In genomic region chr13:28550721-28551497, GRCh38 we compare ENCODE assay signal across 28 cellular contexts.
"Had no signal": no experiment of that assay in that cellular context is flagged by ENCODE, and none has a peak within 500 bp of the region (broad histone marks: within the 10 kb centered on the region; RNA-seq: fewer than 3 reads in every experiment).

No MANE protein-coding gene starts in this region.

- H3K36me3 Mint-ChIP-seq: activated naive CD4-positive, alpha-beta T cell treated with anti-CD3 and anti-CD28 coated beads, Interleukin-2, amount 50 U/mL, for 24 hours; brain had no signal

- H3K4me3 ChIP-seq: MG63, Peyer's patch, SJSA1 had no signal

- H3K4me3 Mint-ChIP-seq: activated CD8-positive, alpha-beta T cell treated with anti-CD3 and anti-CD28 coated beads, Interleukin-2, amount 10 ng/mL, durations not matched to agents 7 days and 5 days; activated naive CD4-positive, alpha-beta T cell treated with anti-CD3 and anti-CD28 coated beads, Interleukin-2, amount 50 U/mL, for 24 hours; activated T-cell treated with anti-CD3 and anti-CD28 coated beads, Interleukin-2, amount 50 U/mL, for 4 hours; brain; T-helper 1 cell treated with Interleukin-12 subunit alpha and Interleukin-12 subunit beta and Interleukin-4 antibody, amounts not matched to agents 30 μg/mL and 1 μg/mL, for 36 hours had no signal

- H3K9me3 Mint-ChIP-seq: activated naive CD4-positive, alpha-beta T cell treated with anti-CD3 and anti-CD28 coated beads, Interleukin-2, amount 50 U/mL, for 24 hours; activated T-cell treated with anti-CD3 and anti-CD28 coated beads, Interleukin-2, amount 50 U/mL, for 4 hours; T-helper 1 cell treated with Interleukin-12 subunit alpha and Interleukin-12 subunit beta and Interleukin-4 antibody, amounts not matched to agents 30 μg/mL and 1 μg/mL, for 36 hours had no signal

- H3K27ac ChIP-seq: Peyer's patch, SJSA1 had no signal

- FAIRE-seq: astrocyte had no signal

- H3K9me3 ChIP-seq: MG63, Peyer's patch, SJSA1 had no signal

- H3K4me1 Mint-ChIP-seq: activated naive CD4-positive, alpha-beta T cell treated with anti-CD3 and anti-CD28 coated beads, Interleukin-2, amount 50 U/mL, for 24 hours; brain had no signal

- ATAC-seq: activated CD4-positive, CD25-positive, alpha-beta regulatory T cell treated with anti-CD3 and anti-CD28 coated beads, Interleukin-2, amount 50 U/mL, for 24 hours; activated CD8-positive, alpha-beta T cell treated with anti-CD3 and anti-CD28 coated beads, Interleukin-2, amount 10 ng/mL, durations not matched to agents 7 days and 5 days had no signal

- H3K36me3 ChIP-seq: MG63, Peyer's patch, SJSA1 had no signal

- H3K27me3 ChIP-seq: Peyer's patch, SJSA1 had no signal

- H3K27ac Mint-ChIP-seq: activated CD8-positive, alpha-beta T cell treated with anti-CD3 and anti-CD28 coated beads, Interleukin-2, amount 10 ng/mL, durations not matched to agents 7 days and 5 days; activated naive CD4-positive, alpha-beta T cell treated with anti-CD3 and anti-CD28 coated beads, Interleukin-2, amount 50 U/mL, for 24 hours; brain; T-helper 1 cell treated with Interleukin-12 subunit alpha and Interleukin-12 subunit beta and Interleukin-4 antibody, amounts not matched to agents 30 μg/mL and 1 μg/mL, for 36 hours had no signal

- H3K4me1 ChIP-seq: SJSA1 had no signal

- DNase-seq: activated CD4-positive, alpha-beta T cell treated with anti-CD3 and anti-CD28 coated beads, Interleukin-2, amount 50 U/mL, for 1 hour; activated CD8-positive, alpha-beta memory T cell treated with anti-CD3 and anti-CD28 coated beads, Interleukin-2, amount 50 U/mL, for 48 hours; activated CD8-positive, alpha-beta T cell treated with anti-CD3 and anti-CD28 coated beads, Interleukin-2, amount 10 ng/mL, durations not matched to agents 7 days and 5 days; activated effector memory CD4-positive, alpha-beta T cell treated with Interleukin-2 at 50 U/mL for 16 hours; activated naive CD4-positive, alpha-beta T cell; activated T-cell treated with anti-CD3 and anti-CD28 coated beads, Interleukin-2, amount 50 U/mL, for 4 hours; amygdala; MG63; MV-4-11; NCI-H1092 treated with DMSO at 0.1 percent for 48 hours; NCI-H1417 treated with DMSO at 0.1 percent for 48 hours; NCI-H1694; NCI-H2029; NCI-H2107; NCI-H2171 treated with DMSO at 0.1 percent for 48 hours; NCI-H345; NCI-H510A; NCI-H526 treated with DMSO at 0.1 percent for 48 hours; NCI-H82; NK-92 treated with Interleukin-12 subunit alpha and Interleukin-12 subunit beta, amount 100 ng/mL, for 24 hours; Peyer's patch; SHP77 had no signal
